Comparison of ENCODE assay signal across 8 cellular contexts in genomic region chr3:49671291-49672288, GRCh38. TPM values are rescaled to one million over a fixed set of nuclear protein-coding genes. Genes with fewer than 3 reads are reported as not detected.
DNase-seq lines count a peak whose midpoint lies in the region; ATAC-seq and TF ChIP-seq lines count a peak whose summit lies in the region.

No MANE protein-coding gene starts in this region.

- peaks cover 5 to 11% of the 10 kb centered on the region in 2 experiments; a peak in 2 of 4 replicates for H3K36me3 ChIP-seq in HCT116 (ENCODE audit: control insufficient read depth in 1 of 2, insufficient read depth in 2 of 2, low read length in 2 of 2)

- DNase-seq in HCT116 (ENCODE audit: low read depth, low spot score) (peak; percentile 61), ecto neural progenitor cell (ENCODE audit: low spot score) (peak; percentile 83), mesothelial cell of epicardium (ENCODE audit: low spot score in 2 of 2, unreplicated experiment in 2 of 2) (peak; percentile 48 to 80), NCI-H510A treated with DMSO at 0.1 percent for 48 hours (lab: John Stamatoyannopoulos, UW) (no peak)
- peak; percentile 82 for DNase-seq in activated CD4-positive, alpha-beta T cell treated with anti-CD3 and anti-CD28 coated beads for 48 hours
- DNase-seq in stimulated activated effector memory CD8-positive, alpha-beta T cell treated with anti-CD3 and anti-CD28 coated beads, Interleukin-12 subunit alpha, Interleukin-12 subunit beta, amount 100 ng/mL, for 72 hours (ENCODE audit: low spot score in 2 of 2): peak; percentile 62 to 84

- peaks cover 31% of the 10 kb centered on the region for H3K4me1 Mint-ChIP-seq in mesothelial cell of epicardium
- peaks cover 25% of the 10 kb centered on the region for H3K4me1 Mint-ChIP-seq in stimulated activated effector memory CD8-positive, alpha-beta T cell treated with anti-CD3 and anti-CD28 coated beads, Interleukin-12 subunit alpha, Interleukin-12 subunit beta, amount 100 ng/mL, for 72 hours

- peak overlapping the region; percentile 57 for H3K4me3 Mint-ChIP-seq in mesothelial cell of epicardium
- no peak overlapping the region for H3K4me3 Mint-ChIP-seq in stimulated activated effector memory CD8-positive, alpha-beta T cell treated with anti-CD3 and anti-CD28 coated beads, Interleukin-12 subunit alpha, Interleukin-12 subunit beta, amount 100 ng/mL, for 72 hours

- H3K9me3 Mint-ChIP-seq in mesothelial cell of epicardium: no peaks in the 10 kb centered on the region
- H3K9me3 Mint-ChIP-seq in stimulated activated effector memory CD8-positive, alpha-beta T cell treated with anti-CD3 and anti-CD28 coated beads, Interleukin-12 subunit alpha, Interleukin-12 subunit beta, amount 100 ng/mL, for 72 hours: no peaks in the 10 kb centered on the region

- peaks cover 10 to 45% of the 10 kb centered on the region in 2 experiments; a peak in 3 of 4 replicates for H3K4me1 ChIP-seq in HCT116 (ENCODE audit: control insufficient read depth in 1 of 2, insufficient read depth in 2 of 2, low read length in 2 of 2)

- H4K20me1 ChIP-seq in HCT116 (ENCODE audit: insufficient read depth): no peaks in the 10 kb centered on the region

- CTCF ChIA-PET in HCT116 (lab: Charles Lee): interaction anchor here (0.6 to 3.3 kb wide), 10 partner anchors 26 to 256 kb away, joined by 3 to 159 read pairs (median 4); partner anchors contain the start of gene BSN

- peak overlapping the region in 1 of 2 experiments; percentile 40; a peak in 3 of 4 replicates for H3K4me3 ChIP-seq in HCT116 (replicated peaks in 1 of 2; ENCODE audit: low read depth in 1 of 2, low read length in 2 of 2)

- no TSS peak for BruUV-seq in HCT116 (replicated peaks; lab: Mats Ljungman, UMichigan)

- TF ChIP-seq CTCF in 22Rv1 (IDR thresholded peaks at IDR 0.05) (peak; percentile 93), HCT116 (IDR thresholded peaks at IDR 0.05 in 2 of 3, conservative IDR thresholded peaks at IDR 0.05 in 1 of 3; ENCODE audit: borderline replicate concordance in 1 of 3, insufficient read depth in 1 of 3, low read depth in 2 of 3, low read length in 2 of 3) (peak in 2 of 3 experiments; percentile 87 to 93; a peak in 4 of 6 replicates), mesothelial cell of epicardium (IDR thresholded peaks at IDR 0.05; ENCODE audit: unreplicated experiment) (peak; percentile 82)

- ATAC-seq in HCT116 (peak; percentile 19), GM19455 (IDR thresholded peaks at IDR 0.05; ENCODE audit: unreplicated experiment) (no peak)
- no peak for ATAC-seq in stimulated activated effector memory CD8-positive, alpha-beta T cell treated with anti-CD3 and anti-CD28 coated beads, Interleukin-12 subunit alpha, Interleukin-12 subunit beta, amount 100 ng/mL, for 72 hours

- no peak for TF ChIP-seq RAD21 in HCT116 (IDR thresholded peaks at IDR 0.05; ENCODE audit: low read depth)

- H3K79me2 ChIP-seq in HCT116 (ENCODE audit: insufficient read depth, low read length): peaks cover 25% of the 10 kb centered on the region

- no peaks in the 10 kb centered on the region for H3K27me3 Mint-ChIP-seq in mesothelial cell of epicardium (ENCODE audit: low read depth)

- H3K9me3 ChIP-seq in HCT116 (ENCODE audit: control insufficient read depth in 1 of 2, insufficient read depth in 1 of 2, low read depth in 1 of 2, low read length in 2 of 2): no peaks in the 10 kb centered on the region

- H3K4me2 ChIP-seq in HCT116 (ENCODE audit: low read length): peak overlapping the region; percentile 99

- RAD21 ChIA-PET in HCT116 (lab: Charles Lee; ENCODE audit: low non-redundant PET in 1 of 2, low total read pairs in 2 of 2, uncharacterized antibody in 2 of 2, unreplicated experiment in 2 of 2): interaction anchor here (0.6 to 3.6 kb wide), 6 partner anchors 117 to 623 kb away, joined by 3 to 49 read pairs (median 6); partner anchors contain the start of genes BSN (in 1 of the 2) and USP4 (in 1 of the 2)

- no peaks in the 10 kb centered on the region for H3K27me3 ChIP-seq in HCT116 (ENCODE audit: insufficient read depth, low read length)

- H3K9ac ChIP-seq in HCT116 (ENCODE audit: low read length): peak overlapping the region; percentile 99

- no peaks in the 10 kb centered on the region for H3K9me2 ChIP-seq in HCT116 (ENCODE audit: insufficient read depth)

- H3K27ac ChIP-seq in 22Rv1 (peak overlapping the region; percentile 97), HCT116 (ENCODE audit: low read depth, low read length) (peak overlapping the region; percentile 98)

- POLR2A ChIA-PET in HCT116 (lab: Charles Lee): interaction anchor here (3.1 kb wide), 1 partner anchor 132 kb away, joined by 26 read pairs; no protein-coding TSS in a partner anchor

- H3K36me3 Mint-ChIP-seq in mesothelial cell of epicardium: no peaks in the 10 kb centered on the region
- peaks cover 20% of the 10 kb centered on the region for H3K36me3 Mint-ChIP-seq in stimulated activated effector memory CD8-positive, alpha-beta T cell treated with anti-CD3 and anti-CD28 coated beads, Interleukin-12 subunit alpha, Interleukin-12 subunit beta, amount 100 ng/mL, for 72 hours

- peak overlapping the region; percentile 83 for H3K27ac Mint-ChIP-seq in mesothelial cell of epicardium
- peak overlapping the region; percentile 41 for H3K27ac Mint-ChIP-seq in stimulated activated effector memory CD8-positive, alpha-beta T cell treated with anti-CD3 and anti-CD28 coated beads, Interleukin-12 subunit alpha, Interleukin-12 subunit beta, amount 100 ng/mL, for 72 hours

- no peak for TF ChIP-seq POLR2A in HCT116 (IDR thresholded peaks at IDR 0.05; ENCODE audit: borderline replicate concordance, extremely low read depth, insufficient read depth, insufficient read length)

- no peak overlapping the region for H2AFZ ChIP-seq in HCT116 (ENCODE audit: low read depth, low read length, poor library complexity, severe bottlenecking)

- intact Hi-C loops in HCT116 (cut with micrococcal nuclease): loop anchor here (1.0 to 5.0 kb wide), 3 partner anchors 132 to 217 kb away; partner anchors contain the start of gene DAG1

TF ChIP-seq in HCT116, 20 proteins besides CTCF, POLR2A, EP300 and RAD21:
- no peak for TF ChIP-seq ELF1 (IDR thresholded peaks at IDR 0.05; ENCODE audit: borderline replicate concordance, low read depth)
- TF ChIP-seq POLR2AphosphoS5 (IDR thresholded peaks at IDR 0.05; ENCODE audit: low read depth, low read length): peak; percentile 32; the same call in 1 of the 2 replicates
TF ChIP-seq in HCT116: peak in this region for 1.

RNA-seq across cellular contexts. Expression of gene APEH, which starts 2.6 kb away (rescaled TPM):
- total RNA-seq in HCT116 (2021; ENCODE audit: unreplicated experiment) (246 TPM), mesothelial cell of epicardium (111 to 118 TPM (median 115 TPM) in 3 replicates)
- polyA plus RNA-seq in HCT116 (2012): 185 and 207 TPM in 2 replicates

RNA-seq across cellular contexts. Expression of gene MST1, which starts 17.7 kb away (rescaled TPM):
- 15.4 TPM for total RNA-seq in HCT116 (2021; ENCODE audit: unreplicated experiment)
- polyA plus RNA-seq in HCT116 (2012): 11.6 and 11.8 TPM in 2 replicates
- 101 to 109 TPM (median 103 TPM) in 3 replicates for total RNA-seq in mesothelial cell of epicardium

RNA-seq across cellular contexts. Expression of gene RNF123, which starts 17.8 kb away (rescaled TPM):
- total RNA-seq in HCT116 (2021; ENCODE audit: unreplicated experiment) (71.9 TPM), mesothelial cell of epicardium (57.3 to 59.2 TPM (median 57.5 TPM) in 3 replicates)
- 49.7 and 51.5 TPM in 2 replicates for polyA plus RNA-seq in HCT116 (2012)

RNA-seq across cellular contexts. Expression of gene AMIGO3, which starts 47.9 kb away (rescaled TPM):
- total RNA-seq in HCT116 (2021; ENCODE audit: unreplicated experiment): 0.32 TPM
- 1.1 and 1.3 TPM in 2 replicates for polyA plus RNA-seq in HCT116 (2012)
- total RNA-seq in mesothelial cell of epicardium: 0.78 to 0.95 TPM in 2 of 3 replicates, not detected in the other

RNA-seq across cellular contexts. Expression of gene GMPPB, which starts 52.2 kb away (rescaled TPM):
- total RNA-seq in HCT116 (2021; ENCODE audit: unreplicated experiment) (24.1 TPM), mesothelial cell of epicardium (32.3 to 33.9 TPM (median 32.7 TPM) in 3 replicates)
- polyA plus RNA-seq in HCT116 (2012): 18.6 and 26.6 TPM in 2 replicates
